ENCODE assay signal across 17 cellular contexts in genomic region chr1:241240084-241240483, GRCh38.
DNase-seq lines count a peak whose midpoint lies in the region; ATAC-seq and TF ChIP-seq lines count a peak whose summit lies in the region.
"Had no signal": no experiment of that assay in that cellular context is flagged by ENCODE, and none has a peak within 500 bp of the region (broad histone marks: within the 10 kb centered on the region; RNA-seq: fewer than 3 reads in every experiment).

No MANE protein-coding gene starts in this region.

- BruUV-seq in PC-3 (replicated peaks; lab: Mats Ljungman, UMichigan), result no TSS peak

- H3K4me2 ChIP-seq in PC-3 (ENCODE audit: low read length), result no peak overlapping the region

- no peaks in the 10 kb centered on the region for H3K9me3 ChIP-seq in PC-3 (ENCODE audit: low read length)

- no peaks in the 10 kb centered on the region for H3K9me2 ChIP-seq in PC-3 (replicated peaks; ENCODE audit: low read length)

- ATAC-seq in PC-3, result 0 out of 2 replicates have a peak, but pooled peaks have one; percentile 27
- ATAC-seq in sciatic nerve, result no peak
- no peak for ATAC-seq in HG02763 (IDR thresholded peaks at IDR 0.05; ENCODE audit: unreplicated experiment)
- ATAC-seq: Panc1 had no signal

- intact Hi-C loops in PC-3 (cut with micrococcal nuclease), result no loop called here
- intact Hi-C loops in sciatic nerve (cut with DNase I), result no loop called here

- H3K27me3 ChIP-seq in PC-3 (ENCODE audit: low read length), result peaks cover 64% of the 10 kb centered on the region

- H2AFZ ChIP-seq in PC-3 (ENCODE audit: low read length), result no peak overlapping the region

- no peaks in the 10 kb centered on the region for H3F3A ChIP-seq in PC-3 (ENCODE audit: low read length, unreplicated experiment)

- peak; percentile 35 for DNase-seq in Daoy (ENCODE audit: low read depth)
- no peak for DNase-seq in PC-3
- DNase-seq in brain pericyte (ENCODE audit: low read depth, low spot score), result peak; percentile 6
- peak; percentile 13 for DNase-seq in myocyte (ENCODE audit: low read depth)
- no peak for DNase-seq in erythroblast (lab: John Stamatoyannopoulos, UW)
- DNase-seq in NK-92 treated with Interleukin-12 subunit alpha and Interleukin-12 subunit beta, amount 100 ng/mL, for 24 hours (lab: John Stamatoyannopoulos, UW), result no peak
- DNase-seq in sciatic nerve (ENCODE audit: low spot score), result no peak
- DNase-seq: ACHN; CD4-positive, CD25-positive, alpha-beta regulatory T cell; H9; NCI-H1092 treated with DMSO at 0.1 percent for 48 hours; NCI-H1694; NCI-H2107; NCI-H69; Right ventricle myocardium superior had no signal

- CTCF ChIA-PET in PC-3 (lab: Charles Lee), result no interaction called here

- H3K4me3 ChIP-seq in PC-3 (ENCODE audit: low read length), result no peak overlapping the region

- no peaks in the 10 kb centered on the region for H4K20me1 ChIP-seq in PC-3 (ENCODE audit: low read length)

- POLR2A ChIA-PET in PC-3 (lab: Charles Lee; ENCODE audit: unreplicated experiment), result no interaction called here

- no peak for TF ChIP-seq POLR2A in erythroblast (IDR thresholded peaks at IDR 0.05; ENCODE audit: low read length)

- no peaks in the 10 kb centered on the region for H3K36me3 ChIP-seq in PC-3 (ENCODE audit: low read depth, low read length)

- TF ChIP-seq CTCF in PC-3 (conservative IDR thresholded peaks at IDR 0.05; ENCODE audit: low read depth, low read length), result 0 out of 2 replicates have a peak, but pooled peaks have one; percentile 12

- H3K9ac ChIP-seq in PC-3 (ENCODE audit: low read length), result no peak overlapping the region

- H3K4me1 ChIP-seq in PC-3 (ENCODE audit: insufficient read depth, low read length), result peaks cover 15% of the 10 kb centered on the region

- H3K27ac ChIP-seq in PC-3 (ENCODE audit: low read length), result no peak overlapping the region

- no peaks in the 10 kb centered on the region for H3K79me2 ChIP-seq in PC-3 (ENCODE audit: low read length)

Comparison
In these comparisons a context has a peak if more than half of its experiments do, and no peak if none do; other contexts are left out.
1. DNase-seq: peak in Daoy (single experiment), brain pericyte (single experiment) and myocyte (single experiment); none in PC-3 (single experiment), erythroblast (0 of 2), NK-92 treated with Interleukin-12 subunit alpha and Interleukin-12 subunit beta, amount 100 ng/mL, for 24 hours (single experiment) and sciatic nerve (single experiment).